Comparison of ENCODE assay signal across 1 cellular context in genomic region chr15:67593561-67593960, GRCh38.
TF ChIP-seq lines count a peak whose summit lies in the region.

No MANE protein-coding gene starts in this region.

TF ChIP-seq in A549, 52 proteins besides CTCF, POLR2A, EP300 and RAD21 (continued from another document):
- TF ChIP-seq PBX3 (IDR thresholded peaks at IDR 0.05) (no peak), MAZ (IDR thresholded peaks at IDR 0.05; ENCODE audit: borderline replicate concordance, low read depth, low read length) (no peak), MYC (IDR thresholded peaks at IDR 0.05; ENCODE audit: borderline replicate concordance, low read length) (no peak), USF2 (IDR thresholded peaks at IDR 0.05) (no peak)
TF ChIP-seq in A549: peak in this region for 0.
